ENCODE assay signal across 9 cellular contexts in genomic region chr7:20310963-20311742, GRCh38. TPM values are rescaled to one million over a fixed set of nuclear protein-coding genes. Genes with fewer than 3 reads are reported as not detected.
A peak's percentile ranks its signal among the peaks of the same experiment; 100 is the strongest.
DNase-seq lines count a peak whose midpoint lies in the region; ATAC-seq, FAIRE-seq and TF ChIP-seq lines count a peak whose summit lies in the region.
"Had no signal": no experiment of that assay in that cellular context is flagged by ENCODE, and none has a peak within 500 bp of the region (broad histone marks: within the 10 kb centered on the region; RNA-seq: fewer than 3 reads in every experiment).

No MANE protein-coding gene starts in this region.

- no peak overlapping the region for H3K4me3 ChIP-seq in foreskin fibroblast (ENCODE audit: low read depth in 1 of 2, low read length in 2 of 2)
- H3K4me3 ChIP-seq: SK-N-MC had no signal

- peak; percentile 59 for ATAC-seq in HG03378 (IDR thresholded peaks at IDR 0.05; ENCODE audit: unreplicated experiment)
- no peak for ATAC-seq in GM21737 (IDR thresholded peaks at IDR 0.05; ENCODE audit: unreplicated experiment)
- ATAC-seq in HG03025 (IDR thresholded peaks at IDR 0.05; ENCODE audit: low FRiP score, unreplicated experiment), result no peak
- ATAC-seq in GM18519 (IDR thresholded peaks at IDR 0.05; ENCODE audit: low FRiP score, unreplicated experiment), result no peak

- DNase-seq in RPMI7951 (ENCODE audit: low read depth), result peak; percentile 80
- peak in 1 of 2 donors; percentile 62 for DNase-seq in foreskin fibroblast
- no peak for DNase-seq in NK-92 (lab: John Stamatoyannopoulos, UW; ENCODE audit: unreplicated experiment)

- peak; percentile 15 for TF ChIP-seq CTCF in foreskin fibroblast (IDR thresholded peaks at IDR 0.05; ENCODE audit: low read depth, low read length)

- peak; percentile 27 for FAIRE-seq in G401.6 (lab: Jason Lieb, UNC)

RNA-seq across cellular contexts. Expression of gene ITGB8, which starts 19.5 kb away (rescaled TPM):
- 18.9 and 19.7 TPM in 2 replicates for total RNA-seq in RPMI7951 (2014; rRNA removed; shearing (Covaris generic))
